24 cellular contexts compared by ENCODE assay signal in genomic region chr5:37966291-37966690, GRCh38.
DNase-seq lines count a peak whose midpoint lies in the region; ATAC-seq, FAIRE-seq and TF ChIP-seq lines count a peak whose summit lies in the region.
"Had no signal": no experiment of that assay in that cellular context is flagged by ENCODE, and none has a peak within 500 bp of the region (broad histone marks: within the 10 kb centered on the region; RNA-seq: fewer than 3 reads in every experiment).

No MANE protein-coding gene starts in this region.

- no peaks in the 10 kb centered on the region for H3K36me3 Mint-ChIP-seq in natural killer cell
- H3K36me3 Mint-ChIP-seq: CD14-positive monocyte; CD4-positive, alpha-beta memory T cell had no signal

- peaks cover 0 to 2% of the 10 kb centered on the region in 2 donors for H3K27me3 Mint-ChIP-seq in natural killer cell (ENCODE audit: low read depth in 2 of 2)

- H3K9me3 Mint-ChIP-seq in natural killer cell = peaks cover 2 to 4% of the 10 kb centered on the region in 2 donors
- H3K9me3 Mint-ChIP-seq: HFFc6 had no signal

- H3K4me1 Mint-ChIP-seq in natural killer cell = no peaks in the 10 kb centered on the region
- H3K4me1 Mint-ChIP-seq: CD14-positive monocyte; CD4-positive, alpha-beta memory T cell had no signal

- POLR2A ChIA-PET in BJ (lab: Charles Lee) = interaction anchor here (0.6 kb wide), 1 partner anchor 209 kb away, joined by 3 read pairs; no protein-coding TSS in a partner anchor
- POLR2A ChIA-PET in HEK293T (lab: Yijun Ruan, JAX) = no interaction called here

- H3K36me3 ChIP-seq in BJ (ENCODE audit: control insufficient read depth, insufficient read depth, low read length) = no peaks in the 10 kb centered on the region
- H3K36me3 ChIP-seq: BLaER1 had no signal

- no peak for TF ChIP-seq CTCF in BJ (IDR thresholded peaks at IDR 0.05; ENCODE audit: insufficient read depth, low read depth, low read length)
- TF ChIP-seq CTCF in natural killer cell (IDR thresholded peaks at IDR 0.05) = no peak
- no peak for TF ChIP-seq CTCF in GM13976 (IDR thresholded peaks at IDR 0.05; ENCODE audit: borderline replicate concordance, control extremely low read depth, extremely low read depth, insufficient read depth, missing control alignments)

- H3K27ac Mint-ChIP-seq in natural killer cell = no peak overlapping the region
- H3K27ac Mint-ChIP-seq: CD14-positive monocyte; CD4-positive, alpha-beta memory T cell; HFFc6 had no signal

- FAIRE-seq in endometrium (lab: Jason Lieb, UNC) = peak; percentile 45
- FAIRE-seq: A549, GM12891, GM18507, HTR-8/SVneo, K562 had no signal

- in situ Hi-C loops in GM13976 (cut with MboI; ENCODE audit: low sequenced_read_pairs, unreplicated experiment) = no loop called here

- no peak overlapping the region for H3K4me3 Mint-ChIP-seq in natural killer cell
- H3K4me3 Mint-ChIP-seq: CD14-positive monocyte; CD4-positive, alpha-beta memory T cell; HFFc6 had no signal

- ATAC-seq in natural killer cell = no peak
- ATAC-seq: A549, K562 had no signal

- H3K27me3 ChIP-seq in BJ (ENCODE audit: control insufficient read depth, insufficient read depth, low read length) = no peaks in the 10 kb centered on the region; the same call in 1 of the 2 replicates
- H3K27me3 ChIP-seq: BLaER1 had no signal

- intact Hi-C loops in natural killer cell (cut with micrococcal nuclease) = no loop called here

- H3K4me3 ChIP-seq in BJ (ENCODE audit: low read depth, low read length) = no peak overlapping the region
- H3K4me3 ChIP-seq: A549, BLaER1, GM23248, K562 had no signal

- DNase-seq in AG08395 (ENCODE audit: low spot score) (peak; percentile 43), BJ (ENCODE audit: low read depth) (peak; percentile 36), fibroblast of peridontal ligament (ENCODE audit: extremely low read depth) (peak; percentile 23), natural killer cell (no peak), GM13976 (ENCODE audit: low spot score) (no peak), HEK293T (ENCODE audit: extremely low spot score) (no peak), OCI-M2 (lab: John Stamatoyannopoulos, UW; ENCODE audit: unreplicated experiment) (no peak)
- DNase-seq: AML-193; Calu3; CD4-positive, alpha-beta memory T cell; DMS79 treated with DMSO at 0.1 percent for 48 hours; EL; GM23248; HCEC 1CT; HFFc6; IMR-90 had no signal

- CTCF ChIA-PET in BJ (lab: Yijun Ruan, JAX) = interaction anchor here (1.0 kb wide), 1 partner anchor 14 kb away, joined by 3 read pairs; no protein-coding TSS in a partner anchor
- CTCF ChIA-PET in HEK293T (lab: Yijun Ruan, JAX) = no interaction called here

TF ChIP-seq in HEK293T, 16 proteins besides CTCF, POLR2A, EP300 and RAD21:
- TF ChIP-seq BHLHE40 (IDR thresholded peaks at IDR 0.05; ENCODE audit: borderline replicate concordance) (no peak), FOXK2 (IDR thresholded peaks at IDR 0.05) (no peak), LEF1 (IDR thresholded peaks at IDR 0.05; ENCODE audit: borderline replicate concordance) (no peak)
TF ChIP-seq in HEK293T: peak in this region for 0.

Comparison
In these comparisons a context has a peak if more than half of its experiments do, and no peak if none do; other contexts are left out.
1. DNase-seq: peak in AG08395 (single experiment), BJ (single experiment) and fibroblast of peridontal ligament (single experiment); none in natural killer cell (single experiment), GM13976 (single experiment), HEK293T (single experiment) and OCI-M2 (single experiment).